In the genomic region with DNA sequence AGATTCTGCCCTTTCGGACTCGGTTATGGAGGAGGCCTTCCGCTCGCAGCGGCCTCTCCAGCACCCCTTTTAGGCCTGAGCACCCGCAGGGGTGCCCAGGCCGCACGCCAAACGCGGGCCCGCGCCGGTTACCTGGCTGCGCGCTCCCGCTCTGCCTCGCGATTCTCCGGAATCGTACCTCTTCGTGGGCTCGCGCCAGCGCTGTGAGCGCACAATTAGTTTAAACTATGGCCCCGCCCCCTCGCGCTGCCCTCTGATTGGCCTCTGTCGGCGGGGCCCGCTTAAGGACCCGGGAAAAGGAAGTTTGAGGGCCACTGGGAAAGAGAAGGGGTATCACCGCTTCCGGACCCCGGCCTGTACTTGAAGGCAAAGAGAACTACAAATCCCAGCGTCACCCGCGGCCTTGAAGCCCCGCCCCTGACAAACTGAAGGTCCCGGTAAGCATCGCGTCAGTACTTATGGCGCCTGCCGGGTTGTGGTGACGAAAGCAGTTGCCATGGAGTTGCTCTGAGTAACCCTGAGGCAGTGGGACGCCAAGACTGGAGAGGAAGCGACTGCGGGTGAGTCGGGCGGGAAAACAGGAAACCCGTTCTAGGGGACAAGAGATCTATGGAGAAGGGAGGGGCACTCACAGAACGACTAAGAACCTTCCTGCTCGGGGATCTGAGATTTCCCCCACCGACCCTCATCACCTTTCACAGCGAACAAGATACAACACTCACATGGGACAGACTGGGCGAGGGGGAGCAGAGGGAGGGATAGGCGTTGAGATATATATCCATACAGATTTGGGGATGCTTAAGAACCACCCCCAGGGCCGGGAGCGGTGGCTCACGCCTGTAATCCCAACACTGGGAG, we compare ENCODE assay signal across 1 cellular context.
TF ChIP-seq lines count a peak whose summit lies in the region.

Gene LRRC51, plus strand, starts transcription at position 525 of the 858 bp plus-strand sequence. CDS start 8,234 bp downstream, outside the sequence.
Gene NUMA1, minus strand, starts transcription at position 217 of the 858 bp plus-strand sequence. CDS start 44,599 bp downstream, outside the sequence.

TF ChIP-seq in HepG2, 621 proteins besides CTCF, POLR2A, EP300 and RAD21 (continued from another document and continues in another):
- TF ChIP-seq TFAP4 (IDR thresholded peaks at IDR 0.05; ENCODE audit: borderline replicate concordance, low read depth) = no peak
- peak; percentile 80; the same call in 1 of the 2 replicates for TF ChIP-seq KLF15 (CRISPR knock-in tag; IDR thresholded peaks at IDR 0.05; ENCODE audit: borderline replicate concordance)
- TF ChIP-seq ZNF501 (CRISPR knock-in tag; IDR thresholded peaks at IDR 0.05) = peak; percentile 88
- TF ChIP-seq, protein P1, sequence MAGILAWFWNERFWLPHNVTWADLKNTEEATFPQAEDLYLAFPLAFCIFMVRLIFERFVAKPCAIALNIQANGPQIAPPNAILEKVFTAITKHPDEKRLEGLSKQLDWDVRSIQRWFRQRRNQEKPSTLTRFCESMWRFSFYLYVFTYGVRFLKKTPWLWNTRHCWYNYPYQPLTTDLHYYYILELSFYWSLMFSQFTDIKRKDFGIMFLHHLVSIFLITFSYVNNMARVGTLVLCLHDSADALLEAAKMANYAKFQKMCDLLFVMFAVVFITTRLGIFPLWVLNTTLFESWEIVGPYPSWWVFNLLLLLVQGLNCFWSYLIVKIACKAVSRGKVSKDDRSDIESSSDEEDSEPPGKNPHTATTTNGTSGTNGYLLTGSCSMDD (CRISPR knock-in tag; IDR thresholded peaks at IDR 0.05) = no peak
- peak; percentile 93 for TF ChIP-seq ATF1 (CRISPR knock-in tag; IDR thresholded peaks at IDR 0.05)
- TF ChIP-seq, protein P2, sequence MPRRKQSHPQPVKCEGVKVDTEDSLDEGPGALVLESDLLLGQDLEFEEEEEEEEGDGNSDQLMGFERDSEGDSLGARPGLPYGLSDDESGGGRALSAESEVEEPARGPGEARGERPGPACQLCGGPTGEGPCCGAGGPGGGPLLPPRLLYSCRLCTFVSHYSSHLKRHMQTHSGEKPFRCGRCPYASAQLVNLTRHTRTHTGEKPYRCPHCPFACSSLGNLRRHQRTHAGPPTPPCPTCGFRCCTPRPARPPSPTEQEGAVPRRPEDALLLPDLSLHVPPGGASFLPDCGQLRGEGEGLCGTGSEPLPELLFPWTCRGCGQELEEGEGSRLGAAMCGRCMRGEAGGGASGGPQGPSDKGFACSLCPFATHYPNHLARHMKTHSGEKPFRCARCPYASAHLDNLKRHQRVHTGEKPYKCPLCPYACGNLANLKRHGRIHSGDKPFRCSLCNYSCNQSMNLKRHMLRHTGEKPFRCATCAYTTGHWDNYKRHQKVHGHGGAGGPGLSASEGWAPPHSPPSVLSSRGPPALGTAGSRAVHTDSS (CRISPR knock-in tag; conservative IDR thresholded peaks at IDR 0.05) = no peak
- no peak for TF ChIP-seq ZNF432 (CRISPR knock-in tag; IDR thresholded peaks at IDR 0.05; ENCODE audit: borderline replicate concordance)
- TF ChIP-seq ISX (CRISPR knock-in tag; conservative IDR thresholded peaks at IDR 0.05) = no peak
- TF ChIP-seq, protein P3, sequence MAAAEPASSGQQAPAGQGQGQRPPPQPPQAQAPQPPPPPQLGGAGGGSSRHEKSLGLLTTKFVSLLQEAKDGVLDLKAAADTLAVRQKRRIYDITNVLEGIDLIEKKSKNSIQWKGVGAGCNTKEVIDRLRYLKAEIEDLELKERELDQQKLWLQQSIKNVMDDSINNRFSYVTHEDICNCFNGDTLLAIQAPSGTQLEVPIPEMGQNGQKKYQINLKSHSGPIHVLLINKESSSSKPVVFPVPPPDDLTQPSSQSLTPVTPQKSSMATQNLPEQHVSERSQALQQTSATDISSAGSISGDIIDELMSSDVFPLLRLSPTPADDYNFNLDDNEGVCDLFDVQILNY (CRISPR knock-in tag; conservative IDR thresholded peaks at IDR 0.05) = peak; percentile 94
- TF ChIP-seq, protein P4, sequence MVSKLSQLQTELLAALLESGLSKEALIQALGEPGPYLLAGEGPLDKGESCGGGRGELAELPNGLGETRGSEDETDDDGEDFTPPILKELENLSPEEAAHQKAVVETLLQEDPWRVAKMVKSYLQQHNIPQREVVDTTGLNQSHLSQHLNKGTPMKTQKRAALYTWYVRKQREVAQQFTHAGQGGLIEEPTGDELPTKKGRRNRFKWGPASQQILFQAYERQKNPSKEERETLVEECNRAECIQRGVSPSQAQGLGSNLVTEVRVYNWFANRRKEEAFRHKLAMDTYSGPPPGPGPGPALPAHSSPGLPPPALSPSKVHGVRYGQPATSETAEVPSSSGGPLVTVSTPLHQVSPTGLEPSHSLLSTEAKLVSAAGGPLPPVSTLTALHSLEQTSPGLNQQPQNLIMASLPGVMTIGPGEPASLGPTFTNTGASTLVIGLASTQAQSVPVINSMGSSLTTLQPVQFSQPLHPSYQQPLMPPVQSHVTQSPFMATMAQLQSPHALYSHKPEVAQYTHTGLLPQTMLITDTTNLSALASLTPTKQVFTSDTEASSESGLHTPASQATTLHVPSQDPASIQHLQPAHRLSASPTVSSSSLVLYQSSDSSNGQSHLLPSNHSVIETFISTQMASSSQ (IDR thresholded peaks at IDR 0.05; ENCODE audit: low read depth) = no peak; the same call in 1 of the 2 replicates
- TF ChIP-seq, protein P4 (CRISPR knock-in tag; IDR thresholded peaks at IDR 0.05; ENCODE audit: borderline replicate concordance) = peak; percentile 46; the same call in 1 of the 2 replicates
- TF ChIP-seq ZBTB42 (CRISPR knock-in tag; IDR thresholded peaks at IDR 0.05) = no peak
- no peak; the same call in 1 of the 2 replicates for TF ChIP-seq NFKB2 (CRISPR knock-in tag; IDR thresholded peaks at IDR 0.05; ENCODE audit: borderline replicate concordance)
- TF ChIP-seq SALL2 (CRISPR knock-in tag; IDR thresholded peaks at IDR 0.05) = peak; percentile 46; the same call in 1 of the 2 replicates
- TF ChIP-seq PRDM10 (CRISPR knock-in tag; IDR thresholded peaks at IDR 0.05; ENCODE audit: low read depth) = peak; percentile 54; the same call in 1 of the 2 replicates
- no peak for TF ChIP-seq STAT5B (CRISPR knock-in tag; IDR thresholded peaks at IDR 0.05)
- TF ChIP-seq HIVEP1 (CRISPR knock-in tag; IDR thresholded peaks at IDR 0.05) = peak; percentile 48; the same call in 1 of the 2 replicates
- no peak for TF ChIP-seq ZNF3 (CRISPR knock-in tag; IDR thresholded peaks at IDR 0.05)
- TF ChIP-seq MYNN (CRISPR knock-in tag; IDR thresholded peaks at IDR 0.05; ENCODE audit: low read depth) = no peak
- TF ChIP-seq MATR3 (CRISPR knock-in tag; IDR thresholded peaks at IDR 0.05) = no peak
- TF ChIP-seq, protein P5, sequence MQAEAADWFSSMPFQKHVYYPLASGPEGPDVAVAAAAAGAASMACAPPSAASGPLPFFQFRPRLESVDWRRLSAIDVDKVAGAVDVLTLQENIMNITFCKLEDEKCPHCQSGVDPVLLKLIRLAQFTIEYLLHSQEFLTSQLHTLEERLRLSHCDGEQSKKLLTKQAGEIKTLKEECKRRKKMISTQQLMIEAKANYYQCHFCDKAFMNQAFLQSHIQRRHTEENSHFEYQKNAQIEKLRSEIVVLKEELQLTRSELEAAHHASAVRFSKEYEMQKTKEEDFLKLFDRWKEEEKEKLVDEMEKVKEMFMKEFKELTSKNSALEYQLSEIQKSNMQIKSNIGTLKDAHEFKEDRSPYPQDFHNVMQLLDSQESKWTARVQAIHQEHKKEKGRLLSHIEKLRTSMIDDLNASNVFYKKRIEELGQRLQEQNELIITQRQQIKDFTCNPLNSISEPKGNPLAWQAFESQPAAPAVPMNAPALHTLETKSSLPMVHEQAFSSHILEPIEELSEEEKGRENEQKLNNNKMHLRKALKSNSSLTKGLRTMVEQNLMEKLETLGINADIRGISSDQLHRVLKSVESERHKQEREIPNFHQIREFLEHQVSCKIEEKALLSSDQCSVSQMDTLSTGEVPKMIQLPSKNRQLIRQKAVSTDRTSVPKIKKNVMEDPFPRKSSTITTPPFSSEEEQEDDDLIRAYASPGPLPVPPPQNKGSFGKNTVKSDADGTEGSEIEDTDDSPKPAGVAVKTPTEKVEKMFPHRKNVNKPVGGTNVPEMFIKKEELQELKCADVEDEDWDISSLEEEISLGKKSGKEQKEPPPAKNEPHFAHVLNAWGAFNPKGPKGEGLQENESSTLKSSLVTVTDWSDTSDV (CRISPR knock-in tag; IDR thresholded peaks at IDR 0.05) = no peak
- no peak for TF ChIP-seq HNRNPUL1 (IDR thresholded peaks at IDR 0.05; ENCODE audit: low read depth, low read length)
- TF ChIP-seq POLR2G (IDR thresholded peaks at IDR 0.05; ENCODE audit: low read depth, low read length) = peak; percentile 82
- TF ChIP-seq RFXAP (CRISPR knock-in tag; IDR thresholded peaks at IDR 0.05; ENCODE audit: borderline replicate concordance) = peak; percentile 99
- TF ChIP-seq ZNF615 (CRISPR knock-in tag; IDR thresholded peaks at IDR 0.05; ENCODE audit: borderline replicate concordance) = no peak
- TF ChIP-seq, protein P6, sequence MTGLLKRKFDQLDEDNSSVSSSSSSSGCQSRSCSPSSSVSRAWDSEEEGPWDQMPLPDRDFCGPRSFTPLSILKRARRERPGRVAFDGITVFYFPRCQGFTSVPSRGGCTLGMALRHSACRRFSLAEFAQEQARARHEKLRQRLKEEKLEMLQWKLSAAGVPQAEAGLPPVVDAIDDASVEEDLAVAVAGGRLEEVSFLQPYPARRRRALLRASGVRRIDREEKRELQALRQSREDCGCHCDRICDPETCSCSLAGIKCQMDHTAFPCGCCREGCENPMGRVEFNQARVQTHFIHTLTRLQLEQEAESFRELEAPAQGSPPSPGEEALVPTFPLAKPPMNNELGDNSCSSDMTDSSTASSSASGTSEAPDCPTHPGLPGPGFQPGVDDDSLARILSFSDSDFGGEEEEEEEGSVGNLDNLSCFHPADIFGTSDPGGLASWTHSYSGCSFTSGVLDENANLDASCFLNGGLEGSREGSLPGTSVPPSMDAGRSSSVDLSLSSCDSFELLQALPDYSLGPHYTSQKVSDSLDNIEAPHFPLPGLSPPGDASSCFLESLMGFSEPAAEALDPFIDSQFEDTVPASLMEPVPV (CRISPR knock-in tag; IDR thresholded peaks at IDR 0.05) = no peak
- no peak for TF ChIP-seq MXD3 (CRISPR knock-in tag; IDR thresholded peaks at IDR 0.05)
- TF ChIP-seq HOXA3 (CRISPR knock-in tag; IDR thresholded peaks at IDR 0.05) = peak; percentile 99
- TF ChIP-seq TRIM24 (CRISPR knock-in tag; IDR thresholded peaks at IDR 0.05) = no peak
- no peak for TF ChIP-seq NFE2 (CRISPR knock-in tag; IDR thresholded peaks at IDR 0.05)
- TF ChIP-seq KDM6A (CRISPR knock-in tag; IDR thresholded peaks at IDR 0.05; ENCODE audit: low read depth) = no peak
- no peak for TF ChIP-seq GATA4 (IDR thresholded peaks at IDR 0.05; ENCODE audit: borderline replicate concordance, low read depth)
- peak; percentile 90 for TF ChIP-seq NFYC (CRISPR knock-in tag; IDR thresholded peaks at IDR 0.05)
- TF ChIP-seq SIN3A (IDR thresholded peaks at IDR 0.05; ENCODE audit: borderline replicate concordance, low read depth, low read length) = peak; percentile 91; the same call in 1 of the 2 replicates
- TF ChIP-seq ZNF775 (CRISPR knock-in tag; IDR thresholded peaks at IDR 0.05; ENCODE audit: borderline replicate concordance) = no peak
- TF ChIP-seq KDM4B (CRISPR knock-in tag; IDR thresholded peaks at IDR 0.05) = no peak; the same call in 1 of the 2 replicates
- TF ChIP-seq ZNF383 (CRISPR knock-in tag; IDR thresholded peaks at IDR 0.05; ENCODE audit: borderline replicate concordance) = no peak
- TF ChIP-seq ZNF580 (CRISPR knock-in tag; IDR thresholded peaks at IDR 0.05; ENCODE audit: borderline replicate concordance, low read depth) = no peak; the same call in 1 of the 2 replicates
